ENCODE assay signal across 22 cellular contexts in genomic region chr3:14077310-14077709, GRCh38.
"Had no signal": no experiment of that assay in that cellular context is flagged by ENCODE, and none has a peak within 500 bp of the region (broad histone marks: within the 10 kb centered on the region; RNA-seq: fewer than 3 reads in every experiment).

No MANE protein-coding gene starts in this region.

- H3K27me3 ChIP-seq: cardiac muscle cell, ovary, right atrium auricular region, stomach, suprapubic skin, tibial nerve, uterus had no signal

- H3K4me1 ChIP-seq: left ventricle myocardium inferior, prostate gland, right atrium auricular region, stomach, suprapubic skin, tibial nerve, uterus had no signal

- H3K4me3 Mint-ChIP-seq: activated CD4-positive, alpha-beta memory T cell treated with anti-CD3 and anti-CD28 coated beads for 36 hours; activated naive CD8-positive, alpha-beta T cell treated with anti-CD3 and anti-CD28 coated beads, Interleukin-2, amount 10 ng/mL, durations not matched to agents 7 days and 5 days; endodermal cell; natural killer cell had no signal

- H3K9me3 ChIP-seq: ovary, prostate gland, suprapubic skin, uterus had no signal

- H3K4me1 Mint-ChIP-seq: endodermal cell, natural killer cell had no signal

- H3K27ac Mint-ChIP-seq: activated CD4-positive, alpha-beta memory T cell treated with anti-CD3 and anti-CD28 coated beads for 36 hours; activated naive CD8-positive, alpha-beta T cell treated with anti-CD3 and anti-CD28 coated beads, Interleukin-2, amount 10 ng/mL, durations not matched to agents 7 days and 5 days; endodermal cell; natural killer cell had no signal

- H3K36me3 ChIP-seq: cardiac muscle cell, left ventricle myocardium inferior, ovary, prostate gland, right atrium auricular region, stomach, suprapubic skin, tibial nerve, uterus had no signal

- H3K27ac ChIP-seq: cardiac muscle cell, left ventricle myocardium inferior, ovary, prostate gland, right atrium auricular region, stomach, suprapubic skin, tibial nerve, uterus had no signal

- H3K36me3 Mint-ChIP-seq: natural killer cell had no signal

- H3K4me3 ChIP-seq: cardiac muscle cell, left ventricle myocardium inferior, ovary, prostate gland, right atrium auricular region, stomach, suprapubic skin, tibial nerve, uterus had no signal

- DNase-seq: activated CD4-positive, alpha-beta memory T cell treated with anti-CD3 and anti-CD28 coated beads for 36 hours; activated CD4-positive, alpha-beta T cell treated with anti-CD3 and anti-CD28 coated beads for 48 hours; activated naive CD8-positive, alpha-beta T cell treated with anti-CD3 and anti-CD28 coated beads, Interleukin-2, amount 10 ng/mL, durations not matched to agents 7 days and 5 days; amygdala; cortex of kidney; endodermal cell; erythroblast; foreskin melanocyte; kidney glomerular epithelial cell; left ventricle myocardium inferior; midbrain; natural killer cell; ovary; stimulated activated CD4-positive, alpha-beta T cell treated with anti-CD3 and anti-CD28 coated beads, Interleukin-4, amount 100 ng/mL, for 4 hours; stomach; T-helper 9 cell; uterus had no signal

- ATAC-seq: natural killer cell had no signal
